In genomic region chr1:209455666-209456065, GRCh38 we compare ENCODE assay signal across 1 cellular context.
TF ChIP-seq lines count a peak whose summit lies in the region.

No MANE protein-coding gene starts in this region.

TF ChIP-seq in GM23338, 12 proteins besides CTCF, POLR2A, EP300 and RAD21 (continued from another document):
- TF ChIP-seq REST (IDR thresholded peaks at IDR 0.05; ENCODE audit: unreplicated experiment) (no peak), JUNB (IDR thresholded peaks at IDR 0.05; ENCODE audit: unreplicated experiment) (no peak), POLR2AphosphoS5 (IDR thresholded peaks at IDR 0.05; ENCODE audit: low read depth) (no peak), EZH2 (IDR thresholded peaks at IDR 0.05; ENCODE audit: low read depth, unreplicated experiment) (no peak), NANOG (IDR thresholded peaks at IDR 0.05; ENCODE audit: borderline replicate concordance) (no peak)
